In genomic region chr11:2926611-2927492, GRCh38 we compare ENCODE assay signal across 1 cellular context.
TF ChIP-seq lines count a peak whose summit lies in the region.

No MANE protein-coding gene starts in this region.

TF ChIP-seq in A549, 52 proteins besides CTCF, POLR2A, EP300 and RAD21 (continued from another document):
- TF ChIP-seq PBX3 (IDR thresholded peaks at IDR 0.05) (no peak), ESRRA (IDR thresholded peaks at IDR 0.05; ENCODE audit: borderline replicate concordance, low read length) (no peak), NPAS2 (CRISPR knock-in tag; IDR thresholded peaks at IDR 0.05; ENCODE audit: borderline replicate concordance) (no peak)
